1 cellular context compared by ENCODE assay signal in the genomic region with DNA sequence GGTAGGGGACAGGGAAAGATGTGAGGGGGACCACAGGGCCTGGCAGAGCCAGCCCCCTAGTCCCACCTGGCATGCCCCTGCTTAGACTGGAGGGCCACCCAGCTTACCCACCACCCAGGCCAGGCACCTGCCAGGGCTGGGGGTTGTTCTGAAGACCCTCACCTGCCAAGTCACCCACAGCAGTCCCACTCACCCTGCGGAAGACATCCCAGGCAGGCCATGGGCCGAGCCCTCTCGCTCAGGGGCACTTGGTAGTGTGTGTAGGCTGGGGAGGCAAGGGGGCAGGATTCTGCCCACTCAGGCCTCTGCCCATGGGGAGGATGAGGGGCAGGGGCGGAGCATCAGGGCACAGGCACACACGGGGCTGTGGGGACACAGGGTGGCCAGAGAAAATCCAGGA.
TF ChIP-seq lines count a peak whose summit lies in the region.

No MANE protein-coding gene starts in this region.

TF ChIP-seq in HepG2, 621 proteins besides CTCF, POLR2A, EP300 and RAD21:
- TF ChIP-seq RBFOX2 (IDR thresholded peaks at IDR 0.05; ENCODE audit: low read depth, low read length) (peak; percentile 42; the same call in 1 of the 2 replicates), ZNF788 (CRISPR knock-in tag; IDR thresholded peaks at IDR 0.05; ENCODE audit: borderline replicate concordance) (no peak), RFXANK (CRISPR knock-in tag; IDR thresholded peaks at IDR 0.05) (0 out of 2 replicates have a peak, but pooled peaks have one; percentile 2), ZNF619 (CRISPR knock-in tag; IDR thresholded peaks at IDR 0.05) (peak; percentile 7; the same call in 1 of the 2 replicates), KDM5B (CRISPR knock-in tag; IDR thresholded peaks at IDR 0.05; ENCODE audit: borderline replicate concordance) (peak; percentile 25), ZBTB38 (CRISPR knock-in tag; IDR thresholded peaks at IDR 0.05) (0 out of 2 replicates have a peak, but pooled peaks have one; percentile 33), RELA (CRISPR knock-in tag; IDR thresholded peaks at IDR 0.05) (0 out of 2 replicates have a peak, but pooled peaks have one; percentile 11), PHF21A (CRISPR knock-in tag; IDR thresholded peaks at IDR 0.05) (peak; percentile 22), SIX1 (CRISPR knock-in tag; IDR thresholded peaks at IDR 0.05; ENCODE audit: borderline replicate concordance) (no peak), ZNF577 (CRISPR knock-in tag; IDR thresholded peaks at IDR 0.05; ENCODE audit: borderline replicate concordance, low read depth) (no peak), XRCC5 (optimal IDR thresholded peaks at IDR 0.05; ENCODE audit: low read length) (peak; percentile 13), LCORL (IDR thresholded peaks at IDR 0.05) (no peak), LCORL (CRISPR knock-in tag; IDR thresholded peaks at IDR 0.05) (0 out of 2 replicates have a peak, but pooled peaks have one; percentile 5), HNRNPL (IDR thresholded peaks at IDR 0.05; ENCODE audit: low read depth, low read length) (peak; percentile 92; the same call in 1 of the 2 replicates), KLF16 (CRISPR knock-in tag; IDR thresholded peaks at IDR 0.05) (0 out of 4 replicates have a peak, but pooled peaks of 1 of the 2 experiments have one; percentile 2), NKX3-1 (CRISPR knock-in tag; IDR thresholded peaks at IDR 0.05) (no peak), ZZZ3 (CRISPR knock-in tag; IDR thresholded peaks at IDR 0.05; ENCODE audit: borderline replicate concordance) (0 out of 2 replicates have a peak, but pooled peaks have one; percentile 10), SMAD9 (CRISPR knock-in tag; IDR thresholded peaks at IDR 0.05) (no peak), ZNF451 (CRISPR knock-in tag; IDR thresholded peaks at IDR 0.05) (0 out of 2 replicates have a peak, but pooled peaks have one; percentile 44), ZNF547 (CRISPR knock-in tag; IDR thresholded peaks at IDR 0.05) (0 out of 2 replicates have a peak, but pooled peaks have one; percentile 10)
- TF ChIP-seq, protein P1, sequence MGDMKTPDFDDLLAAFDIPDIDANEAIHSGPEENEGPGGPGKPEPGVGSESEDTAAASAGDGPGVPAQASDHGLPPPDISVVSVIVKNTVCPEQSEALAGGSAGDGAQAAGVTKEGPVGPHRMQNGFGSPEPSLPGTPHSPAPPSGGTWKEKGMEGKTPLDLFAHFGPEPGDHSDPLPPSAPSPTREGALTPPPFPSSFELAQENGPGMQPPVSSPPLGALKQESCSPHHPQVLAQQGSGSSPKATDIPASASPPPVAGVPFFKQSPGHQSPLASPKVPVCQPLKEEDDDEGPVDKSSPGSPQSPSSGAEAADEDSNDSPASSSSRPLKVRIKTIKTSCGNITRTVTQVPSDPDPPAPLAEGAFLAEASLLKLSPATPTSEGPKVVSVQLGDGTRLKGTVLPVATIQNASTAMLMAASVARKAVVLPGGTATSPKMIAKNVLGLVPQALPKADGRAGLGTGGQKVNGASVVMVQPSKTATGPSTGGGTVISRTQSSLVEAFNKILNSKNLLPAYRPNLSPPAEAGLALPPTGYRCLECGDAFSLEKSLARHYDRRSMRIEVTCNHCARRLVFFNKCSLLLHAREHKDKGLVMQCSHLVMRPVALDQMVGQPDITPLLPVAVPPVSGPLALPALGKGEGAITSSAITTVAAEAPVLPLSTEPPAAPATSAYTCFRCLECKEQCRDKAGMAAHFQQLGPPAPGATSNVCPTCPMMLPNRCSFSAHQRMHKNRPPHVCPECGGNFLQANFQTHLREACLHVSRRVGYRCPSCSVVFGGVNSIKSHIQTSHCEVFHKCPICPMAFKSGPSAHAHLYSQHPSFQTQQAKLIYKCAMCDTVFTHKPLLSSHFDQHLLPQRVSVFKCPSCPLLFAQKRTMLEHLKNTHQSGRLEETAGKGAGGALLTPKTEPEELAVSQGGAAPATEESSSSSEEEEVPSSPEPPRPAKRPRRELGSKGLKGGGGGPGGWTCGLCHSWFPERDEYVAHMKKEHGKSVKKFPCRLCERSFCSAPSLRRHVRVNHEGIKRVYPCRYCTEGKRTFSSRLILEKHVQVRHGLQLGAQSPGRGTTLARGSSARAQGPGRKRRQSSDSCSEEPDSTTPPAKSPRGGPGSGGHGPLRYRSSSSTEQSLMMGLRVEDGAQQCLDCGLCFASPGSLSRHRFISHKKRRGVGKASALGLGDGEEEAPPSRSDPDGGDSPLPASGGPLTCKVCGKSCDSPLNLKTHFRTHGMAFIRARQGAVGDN (CRISPR knock-in tag; IDR thresholded peaks at IDR 0.05), result peak; percentile 37; the same call in 1 of the 2 replicates
- TF ChIP-seq, protein P2, sequence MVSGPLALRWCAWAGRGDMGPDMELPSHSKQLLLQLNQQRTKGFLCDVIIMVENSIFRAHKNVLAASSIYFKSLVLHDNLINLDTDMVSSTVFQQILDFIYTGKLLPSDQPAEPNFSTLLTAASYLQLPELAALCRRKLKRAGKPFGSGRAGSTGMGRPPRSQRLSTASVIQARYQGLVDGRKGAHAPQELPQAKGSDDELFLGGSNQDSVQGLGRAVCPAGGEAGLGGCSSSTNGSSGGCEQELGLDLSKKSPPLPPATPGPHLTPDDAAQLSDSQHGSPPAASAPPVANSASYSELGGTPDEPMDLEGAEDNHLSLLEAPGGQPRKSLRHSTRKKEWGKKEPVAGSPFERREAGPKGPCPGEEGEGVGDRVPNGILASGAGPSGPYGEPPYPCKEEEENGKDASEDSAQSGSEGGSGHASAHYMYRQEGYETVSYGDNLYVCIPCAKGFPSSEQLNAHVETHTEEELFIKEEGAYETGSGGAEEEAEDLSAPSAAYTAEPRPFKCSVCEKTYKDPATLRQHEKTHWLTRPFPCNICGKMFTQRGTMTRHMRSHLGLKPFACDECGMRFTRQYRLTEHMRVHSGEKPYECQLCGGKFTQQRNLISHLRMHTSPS (CRISPR knock-in tag; IDR thresholded peaks at IDR 0.05; ENCODE audit: low read depth), result peak; percentile 48
- TF ChIP-seq, protein P3, sequence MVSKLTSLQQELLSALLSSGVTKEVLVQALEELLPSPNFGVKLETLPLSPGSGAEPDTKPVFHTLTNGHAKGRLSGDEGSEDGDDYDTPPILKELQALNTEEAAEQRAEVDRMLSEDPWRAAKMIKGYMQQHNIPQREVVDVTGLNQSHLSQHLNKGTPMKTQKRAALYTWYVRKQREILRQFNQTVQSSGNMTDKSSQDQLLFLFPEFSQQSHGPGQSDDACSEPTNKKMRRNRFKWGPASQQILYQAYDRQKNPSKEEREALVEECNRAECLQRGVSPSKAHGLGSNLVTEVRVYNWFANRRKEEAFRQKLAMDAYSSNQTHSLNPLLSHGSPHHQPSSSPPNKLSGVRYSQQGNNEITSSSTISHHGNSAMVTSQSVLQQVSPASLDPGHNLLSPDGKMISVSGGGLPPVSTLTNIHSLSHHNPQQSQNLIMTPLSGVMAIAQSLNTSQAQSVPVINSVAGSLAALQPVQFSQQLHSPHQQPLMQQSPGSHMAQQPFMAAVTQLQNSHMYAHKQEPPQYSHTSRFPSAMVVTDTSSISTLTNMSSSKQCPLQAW (CRISPR knock-in tag; IDR thresholded peaks at IDR 0.05), result peak; percentile 30; the same call in 1 of the 2 replicates
- TF ChIP-seq, protein P4, sequence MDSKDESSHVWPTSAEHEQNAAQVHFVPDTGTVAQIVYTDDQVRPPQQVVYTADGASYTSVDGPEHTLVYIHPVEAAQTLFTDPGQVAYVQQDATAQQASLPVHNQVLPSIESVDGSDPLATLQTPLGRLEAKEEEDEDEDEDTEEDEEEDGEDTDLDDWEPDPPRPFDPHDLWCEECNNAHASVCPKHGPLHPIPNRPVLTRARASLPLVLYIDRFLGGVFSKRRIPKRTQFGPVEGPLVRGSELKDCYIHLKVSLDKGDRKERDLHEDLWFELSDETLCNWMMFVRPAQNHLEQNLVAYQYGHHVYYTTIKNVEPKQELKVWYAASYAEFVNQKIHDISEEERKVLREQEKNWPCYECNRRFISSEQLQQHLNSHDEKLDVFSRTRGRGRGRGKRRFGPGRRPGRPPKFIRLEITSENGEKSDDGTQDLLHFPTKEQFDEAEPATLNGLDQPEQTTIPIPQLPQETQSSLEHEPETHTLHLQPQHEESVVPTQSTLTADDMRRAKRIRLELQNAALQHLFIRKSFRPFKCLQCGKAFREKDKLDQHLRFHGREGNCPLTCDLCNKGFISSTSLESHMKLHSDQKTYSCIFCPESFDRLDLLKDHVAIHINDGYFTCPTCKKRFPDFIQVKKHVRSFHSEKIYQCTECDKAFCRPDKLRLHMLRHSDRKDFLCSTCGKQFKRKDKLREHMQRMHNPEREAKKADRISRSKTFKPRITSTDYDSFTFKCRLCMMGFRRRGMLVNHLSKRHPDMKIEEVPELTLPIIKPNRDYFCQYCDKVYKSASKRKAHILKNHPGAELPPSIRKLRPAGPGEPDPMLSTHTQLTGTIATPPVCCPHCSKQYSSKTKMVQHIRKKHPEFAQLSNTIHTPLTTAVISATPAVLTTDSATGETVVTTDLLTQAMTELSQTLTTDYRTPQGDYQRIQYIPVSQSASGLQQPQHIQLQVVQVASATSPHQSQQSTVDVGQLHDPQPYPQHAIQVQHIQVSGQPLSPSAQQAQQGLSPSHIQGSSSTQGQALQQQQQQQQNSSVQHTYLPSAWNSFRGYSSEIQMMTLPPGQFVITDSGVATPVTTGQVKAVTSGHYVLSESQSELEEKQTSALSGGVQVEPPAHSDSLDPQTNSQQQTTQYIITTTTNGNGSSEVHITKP (CRISPR knock-in tag; IDR thresholded peaks at IDR 0.05; ENCODE audit: low read depth), result no peak
- TF ChIP-seq, protein P5, sequence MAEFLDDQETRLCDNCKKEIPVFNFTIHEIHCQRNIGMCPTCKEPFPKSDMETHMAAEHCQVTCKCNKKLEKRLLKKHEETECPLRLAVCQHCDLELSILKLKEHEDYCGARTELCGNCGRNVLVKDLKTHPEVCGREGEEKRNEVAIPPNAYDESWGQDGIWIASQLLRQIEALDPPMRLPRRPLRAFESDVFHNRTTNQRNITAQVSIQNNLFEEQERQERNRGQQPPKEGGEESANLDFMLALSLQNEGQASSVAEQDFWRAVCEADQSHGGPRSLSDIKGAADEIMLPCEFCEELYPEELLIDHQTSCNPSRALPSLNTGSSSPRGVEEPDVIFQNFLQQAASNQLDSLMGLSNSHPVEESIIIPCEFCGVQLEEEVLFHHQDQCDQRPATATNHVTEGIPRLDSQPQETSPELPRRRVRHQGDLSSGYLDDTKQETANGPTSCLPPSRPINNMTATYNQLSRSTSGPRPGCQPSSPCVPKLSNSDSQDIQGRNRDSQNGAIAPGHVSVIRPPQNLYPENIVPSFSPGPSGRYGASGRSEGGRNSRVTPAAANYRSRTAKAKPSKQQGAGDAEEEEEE (CRISPR knock-in tag; IDR thresholded peaks at IDR 0.05; ENCODE audit: borderline replicate concordance), result 0 out of 2 replicates have a peak, but pooled peaks have one; percentile 58
TF ChIP-seq in HepG2: peak in this region for 18.
